8 cellular contexts compared by ENCODE assay signal in genomic region chr15:99565281-99566156, GRCh38. TPM values are rescaled to one million over a fixed set of nuclear protein-coding genes. Genes with fewer than 3 reads are reported as not detected.
DNase-seq lines count a peak whose midpoint lies in the region; TF ChIP-seq lines count a peak whose summit lies in the region.

Gene MEF2A (plus strand): TSS chr15:99565984. CDS start chr15:99633120, 67,136 bp downstream.

- H3K27me3 ChIP-seq in HAP-1 (ENCODE audit: low read depth) (peaks cover under 1% of the 10 kb centered on the region; the same call in 1 of the 2 replicates), MM.1S (replicated peaks; ENCODE audit: insufficient read depth, low read length) (no peaks in the 10 kb centered on the region), SJSA1 (replicated peaks) (peaks cover 2% of the 10 kb centered on the region; the same call in 1 of the 2 replicates), neural progenitor cell (no peaks in the 10 kb centered on the region), stomach smooth muscle (ENCODE audit: control insufficient read depth in 1 of 2, insufficient read depth in 2 of 2, low read length in 2 of 2) (no peaks in the 10 kb centered on the region)

- DNase-seq in HAP-1 (ENCODE audit: low spot score in 2 of 2) (peak; percentile 88 to 95), MM.1S (peak; percentile 96), SJSA1 (ENCODE audit: low read depth in 1 of 2, low spot score in 2 of 2) (peak; percentile 93 to 95), foreskin melanocyte (peak; percentile 89), neural progenitor cell (ENCODE audit: low spot score) (peak; percentile 97)
- peak; percentile 79 to 84 (median 80) for DNase-seq in activated naive CD4-positive, alpha-beta T cell (lab: John Stamatoyannopoulos, UW)

- peaks cover 38% of the 10 kb centered on the region for H3K79me2 ChIP-seq in MM.1S (ENCODE audit: low read length)
- peaks cover 42% of the 10 kb centered on the region for H3K79me2 ChIP-seq in neural progenitor cell (ENCODE audit: low read depth)

- TF ChIP-seq CTCF in MM.1S (IDR thresholded peaks at IDR 0.05; ENCODE audit: low read length) (no peak), neural progenitor cell (IDR thresholded peaks at IDR 0.05) (no peak)

- in situ Hi-C loops in HAP-1 (cut with MboI; ENCODE audit: low sequenced_read_pairs), result no loop called here

- H3K9me2 ChIP-seq in MM.1S (replicated peaks; ENCODE audit: insufficient read depth, low read length), result no peaks in the 10 kb centered on the region

- H3K27me3 Mint-ChIP-seq in neural progenitor cell (ENCODE audit: insufficient read depth, low read depth), result peaks cover 2% of the 10 kb centered on the region

- no peaks in the 10 kb centered on the region for H3K36me3 Mint-ChIP-seq in neural progenitor cell

- H4K20me1 ChIP-seq in MM.1S (ENCODE audit: insufficient read depth, low read length), result 0 out of 2 replicates have a peak, but pooled peaks cover 4% of the 10 kb centered on the region
- peaks cover 31% of the 10 kb centered on the region for H4K20me1 ChIP-seq in neural progenitor cell (ENCODE audit: low read depth)

- H3K9me3 Mint-ChIP-seq in neural progenitor cell, result no peaks in the 10 kb centered on the region

- H3K9me3 ChIP-seq in ES-I3 (ENCODE audit: control insufficient read depth, insufficient read depth, low read length), result no peaks in the 10 kb centered on the region
- H3K9me3 ChIP-seq in HAP-1, result no peaks in the 10 kb centered on the region
- H3K9me3 ChIP-seq in MM.1S (replicated peaks; ENCODE audit: insufficient read depth, low read length), result no peaks in the 10 kb centered on the region
- H3K9me3 ChIP-seq in SJSA1 (replicated peaks), result no peaks in the 10 kb centered on the region
- no peaks in the 10 kb centered on the region for H3K9me3 ChIP-seq in neural progenitor cell (ENCODE audit: low read depth)
- no peaks in the 10 kb centered on the region for H3K9me3 ChIP-seq in stomach smooth muscle (ENCODE audit: control insufficient read depth in 2 of 2, low read length in 2 of 2)

- H3K4me1 Mint-ChIP-seq in neural progenitor cell, result peaks cover 39% of the 10 kb centered on the region

- peak within 1 kb of the TSS; percentile 99 for H2AFZ ChIP-seq in MM.1S (ENCODE audit: low read length)
- H2AFZ ChIP-seq in neural progenitor cell (replicated peaks), result peak within 1 kb of the TSS; percentile 98

- H3K27ac ChIP-seq in MM.1S (ENCODE audit: low read length) (peak within 1 kb of the TSS; percentile 92), SJSA1 (peak within 1 kb of the TSS; percentile 64), neural progenitor cell (peak within 1 kb of the TSS; percentile 95), stomach smooth muscle (ENCODE audit: low read length) (peak within 1 kb of the TSS; percentile 99)

- H3K4me3 Mint-ChIP-seq in neural progenitor cell, result peak within 1 kb of the TSS; percentile 99

- H3K36me3 ChIP-seq in ES-I3 (ENCODE audit: insufficient read depth, low read length), result no peaks in the 10 kb centered on the region
- no peaks in the 10 kb centered on the region for H3K36me3 ChIP-seq in HAP-1 (replicated peaks)
- H3K36me3 ChIP-seq in MM.1S (replicated peaks; ENCODE audit: insufficient read depth, low read length), result no peaks in the 10 kb centered on the region
- peaks cover 3% of the 10 kb centered on the region for H3K36me3 ChIP-seq in SJSA1
- H3K36me3 ChIP-seq in neural progenitor cell, result no peaks in the 10 kb centered on the region
- no peaks in the 10 kb centered on the region for H3K36me3 ChIP-seq in stomach smooth muscle (ENCODE audit: control insufficient read depth in 2 of 2, insufficient read depth in 2 of 2, low read length in 2 of 2)

- H3F3A ChIP-seq in MM.1S (ENCODE audit: insufficient read depth, low read length), result peaks cover 19% of the 10 kb centered on the region; the same call in 1 of the 2 replicates
- peaks cover 18% of the 10 kb centered on the region for H3F3A ChIP-seq in neural progenitor cell (ENCODE audit: low read depth)

- H3K4me1 ChIP-seq in ES-I3 (ENCODE audit: insufficient read depth, low read length) (peaks cover 19% of the 10 kb centered on the region), HAP-1 (peaks cover 28% of the 10 kb centered on the region), MM.1S (ENCODE audit: low read length) (peaks cover 10% of the 10 kb centered on the region), SJSA1 (replicated peaks) (peaks cover 13% of the 10 kb centered on the region), neural progenitor cell (peaks cover 24% of the 10 kb centered on the region), stomach smooth muscle (ENCODE audit: control insufficient read depth, insufficient read depth, low read length) (peaks cover 21% of the 10 kb centered on the region)

- H3K9ac ChIP-seq in ES-I3 (ENCODE audit: low read depth, low read length), result peak within 1 kb of the TSS; percentile 96
- peak within 1 kb of the TSS; percentile 96 for H3K9ac ChIP-seq in MM.1S (ENCODE audit: low read length)
- peak within 1 kb of the TSS; percentile 88 for H3K9ac ChIP-seq in neural progenitor cell
- H3K9ac ChIP-seq in stomach smooth muscle (ENCODE audit: low read length in 2 of 2), result peak within 1 kb of the TSS; percentile 99

- H3K4me2 ChIP-seq in MM.1S (ENCODE audit: low read depth, low read length) (peak within 1 kb of the TSS; percentile 95), neural progenitor cell (peak within 1 kb of the TSS; percentile 97)

- H3K27ac Mint-ChIP-seq in neural progenitor cell, result peak within 1 kb of the TSS; percentile 95

- H3K4me3 ChIP-seq in HAP-1 (peak within 1 kb of the TSS; percentile 72), MM.1S (ENCODE audit: low read length) (peak within 1 kb of the TSS; percentile 97), SJSA1 (peak within 1 kb of the TSS; percentile 73), neural progenitor cell (peak within 1 kb of the TSS; percentile 70), stomach smooth muscle (ENCODE audit: low read length in 2 of 2) (peak within 1 kb of the TSS; percentile 87 to 97)

RNA-seq across cellular contexts. Expression of gene MEF2A, which starts in this region (rescaled TPM):
- total RNA-seq in SJSA1 (2014; rRNA removed; shearing (Covaris generic)), result 39.7 and 50.0 TPM in 2 replicates
- total RNA-seq in neural progenitor cell (ENCODE audit: low replicate concordance), result 32.1 and 61.9 TPM in 2 replicates

Comparison
In these comparisons a context has a peak if more than half of its experiments do, and no peak if none do; other contexts are left out.
1. Peak in every context shown above with its lines: DNase-seq, H3K4me3 ChIP-seq and H3K27ac ChIP-seq.